Comparison of ENCODE assay signal across 32 cellular contexts in genomic region chr11:68976095-68976494, GRCh38. TPM values are rescaled to one million over a fixed set of nuclear protein-coding genes. Genes with fewer than 3 reads are reported as not detected.
"Had no signal": no experiment of that assay in that cellular context is flagged by ENCODE, and none has a peak within 500 bp of the region (broad histone marks: within the 10 kb centered on the region; RNA-seq: fewer than 3 reads in every experiment).

No MANE protein-coding gene starts in this region.

- H3K27ac ChIP-seq: coronary artery, dorsolateral prefrontal cortex, gastroesophageal sphincter, left lung, ovary, psoas muscle, stomach, tibial artery had no signal

- H3K4me2 ChIP-seq: smooth muscle cell had no signal

- H3K4me3 ChIP-seq: coronary artery, dorsolateral prefrontal cortex, gastroesophageal sphincter, left lung, ovary, psoas muscle, smooth muscle cell, stomach, tibial artery had no signal

- ATAC-seq: activated CD4-positive, alpha-beta T cell treated with anti-CD3 and anti-CD28 coated beads for 36 hours; activated naive CD4-positive, alpha-beta T cell treated with anti-CD3 and anti-CD28 coated beads, Interleukin-2, amount 50 U/mL, for 72 hours; activated T-cell treated with anti-CD3 and anti-CD28 coated beads, Interleukin-2, amount 50 U/mL, for 72 hours; effector memory CD8-positive, alpha-beta T cell; gastroesophageal sphincter; left lung; psoas muscle; stimulated activated naive B cell treated with anti-CD40 and anti-IgM and Interleukin-4, amounts not matched to agents 10 μg/mL and 1 μg/mL and 100 μg/mL, for 72 hours had no signal

- H3K4me1 ChIP-seq: left lung, psoas muscle, stomach had no signal

- H3K27me3 ChIP-seq: gastroesophageal sphincter, ovary had no signal

- DNase-seq: activated CD4-positive, alpha-beta T cell treated with anti-CD3 and anti-CD28 coated beads for 36 hours; activated CD4-positive, alpha-beta T cell treated with anti-CD3 and anti-CD28 coated beads, Interleukin-2, amount 50 U/mL, for 4 hours; activated CD4-positive, CD25-positive, alpha-beta regulatory T cell; activated naive CD4-positive, alpha-beta T cell; activated T-cell treated with anti-CD3 and anti-CD28 coated beads for 4 hours; activated T-cell treated with anti-CD3 and anti-CD28 coated beads, Interleukin-2, amount 50 U/mL, for 72 hours; anterior cingulate cortex; cerebellar nuclear complex; effector memory CD8-positive, alpha-beta T cell; erythroblast; hypothalamus; immature natural killer cell; kidney glomerular epithelial cell; nephron progenitor cell; stimulated activated CD4-positive, alpha-beta T cell treated with anti-CD3 and anti-CD28 coated beads, Interleukin-15, amount 100 ng/mL, for 24 hours; stimulated activated CD4-positive, alpha-beta T cell treated with anti-CD3 and anti-CD28 coated beads, Interleukin-2, amount 100 ng/mL, for 24 hours; stimulated activated naive B cell treated with anti-CD40 and anti-IgM and Interleukin-4, amounts not matched to agents 10 μg/mL and 1 μg/mL and 100 μg/mL, for 72 hours; stomach; SW 1271; T1000 had no signal

- H3K36me3 ChIP-seq: gastroesophageal sphincter, left lung, ovary, stomach, tibial artery had no signal

- H3K9me3 ChIP-seq: gastroesophageal sphincter, left lung, ovary, psoas muscle, stomach, tibial artery had no signal

RNA-seq across cellular contexts. Expression of gene MRGPRD, which starts 4.7 kb away (rescaled TPM):
- total RNA-seq: activated CD4-positive, alpha-beta T cell treated with anti-CD3 and anti-CD28 coated beads for 36 hours; activated naive CD4-positive, alpha-beta T cell treated with anti-CD3 and anti-CD28 coated beads, Interleukin-2, amount 50 U/mL, for 72 hours; activated T-cell treated with anti-CD3 and anti-CD28 coated beads, Interleukin-2, amount 50 U/mL, for 72 hours; dorsolateral prefrontal cortex; left lung; lung microvascular endothelial cell; mucosa of gallbladder; ovary; psoas muscle; smooth muscle cell; urinary bladder had no signal
- polyA plus RNA-seq: immature natural killer cell, ovary, psoas muscle, smooth muscle cell, stomach had no signal

RNA-seq across cellular contexts. Expression of gene MRGPRF, which starts 37.0 kb away (rescaled TPM):
- total RNA-seq: activated CD4-positive, alpha-beta T cell treated with anti-CD3 and anti-CD28 coated beads for 36 hours; activated naive CD4-positive, alpha-beta T cell treated with anti-CD3 and anti-CD28 coated beads, Interleukin-2, amount 50 U/mL, for 72 hours; activated T-cell treated with anti-CD3 and anti-CD28 coated beads, Interleukin-2, amount 50 U/mL, for 72 hours had no signal
- polyA plus RNA-seq: immature natural killer cell had no signal
